Comparison of ENCODE assay signal across 18 cellular contexts in genomic region chr4:40581254-40582140, GRCh38. TPM values are rescaled to one million over a fixed set of nuclear protein-coding genes. Genes with fewer than 3 reads are reported as not detected.
DNase-seq lines count a peak whose midpoint lies in the region; ATAC-seq and TF ChIP-seq lines count a peak whose summit lies in the region.
"Had no signal": no experiment of that assay in that cellular context is flagged by ENCODE, and none has a peak within 500 bp of the region (broad histone marks: within the 10 kb centered on the region; RNA-seq: fewer than 3 reads in every experiment).

No MANE protein-coding gene starts in this region.

- no peak overlapping the region for H3K4me3 Mint-ChIP-seq in activated CD4-positive, alpha-beta memory T cell treated with anti-CD3 and anti-CD28 coated beads for 36 hours
- H3K4me3 Mint-ChIP-seq in activated CD4-positive, alpha-beta memory T cell treated with anti-CD3 and anti-CD28 coated beads, Interleukin-2, amount 10 ng/mL, durations not matched to agents 7 days and 5 days = no peak overlapping the region
- H3K4me3 Mint-ChIP-seq in brain = no peak overlapping the region

- no peak overlapping the region for H3K4me3 ChIP-seq in prostate gland
- no peak overlapping the region for H3K4me3 ChIP-seq in right lobe of liver
- H3K4me3 ChIP-seq: heart right ventricle, thoracic aorta had no signal

- H3K9me3 ChIP-seq in KOPT-K1 (ENCODE audit: insufficient read depth, low read length, poor library complexity, severe bottlenecking) (no peaks in the 10 kb centered on the region), prostate gland (no peaks in the 10 kb centered on the region), right lobe of liver (no peaks in the 10 kb centered on the region)
- H3K9me3 ChIP-seq: heart right ventricle, thoracic aorta had no signal

- ATAC-seq in HG02938 (IDR thresholded peaks at IDR 0.05; ENCODE audit: unreplicated experiment) (no peak), HG03196 (IDR thresholded peaks at IDR 0.05; ENCODE audit: unreplicated experiment) (no peak), right lobe of liver (no peak)
- ATAC-seq: heart right ventricle, Right ventricle myocardium inferior had no signal

- CTCF ChIA-PET in activated CD4-positive, alpha-beta memory T cell treated with anti-CD3 and anti-CD28 coated beads for 36 hours (lab: Charles Lee) = interaction anchor here (0.6 kb wide), 2 partner anchors 259 to 262 kb away, joined by 3 read pairs; no protein-coding TSS in a partner anchor
- CTCF ChIA-PET in activated CD4-positive, alpha-beta memory T cell treated with anti-CD3 and anti-CD28 coated beads, Interleukin-2, amount 10 ng/mL, durations not matched to agents 7 days and 5 days (lab: Charles Lee) = interaction anchor here (1.0 kb wide), 1 partner anchor 390 kb away, joined by 3 read pairs; no protein-coding TSS in a partner anchor

- H3K27me3 ChIP-seq in prostate gland (replicated peaks; ENCODE audit: insufficient read depth) = no peaks in the 10 kb centered on the region
- no peaks in the 10 kb centered on the region for H3K27me3 ChIP-seq in right lobe of liver

- 92% methylated on average over 15 of the region's 15 CpGs for whole genome bisulfite sequencing in prostate gland
- 92% methylated on average over 8 of the region's 15 CpGs for WGBS in right lobe of liver (ENCODE audit: insufficient coverage, low coverage, low lambda C conversion rate, missing lambda C conversion rate)

- intact Hi-C loops in activated CD4-positive, alpha-beta memory T cell treated with anti-CD3 and anti-CD28 coated beads for 36 hours (cut with micrococcal nuclease) = no loop called here
- intact Hi-C loops in prostate gland (cut with DNase I) = no loop called here
- intact Hi-C loops in right lobe of liver (cut with DNase I) = no loop called here

- peaks cover 2% of the 10 kb centered on the region for H3K27me3 Mint-ChIP-seq in activated CD4-positive, alpha-beta memory T cell treated with anti-CD3 and anti-CD28 coated beads for 36 hours
- peaks cover 12% of the 10 kb centered on the region for H3K27me3 Mint-ChIP-seq in activated CD4-positive, alpha-beta memory T cell treated with anti-CD3 and anti-CD28 coated beads, Interleukin-2, amount 10 ng/mL, durations not matched to agents 7 days and 5 days
- H3K27me3 Mint-ChIP-seq in brain = no peaks in the 10 kb centered on the region
- H3K27me3 Mint-ChIP-seq: naive B cell had no signal

- H3K4me1 ChIP-seq in prostate gland (replicated peaks) (peaks cover 17% of the 10 kb centered on the region), right lobe of liver (peaks cover 0 to 25% (median 9%) of the 10 kb centered on the region in 4 donors)

- TF ChIP-seq POLR2A in prostate gland (IDR thresholded peaks at IDR 0.05) = no peak
- TF ChIP-seq POLR2A in right lobe of liver (IDR thresholded peaks at IDR 0.05) = no peak

- H3K36me3 ChIP-seq in KOPT-K1 (ENCODE audit: insufficient read depth, low read length) (no peaks in the 10 kb centered on the region), prostate gland (no peaks in the 10 kb centered on the region), right lobe of liver (no peaks in the 10 kb centered on the region)
- H3K36me3 ChIP-seq: heart right ventricle, thoracic aorta had no signal

- peak overlapping the region; percentile 3 for H3K27ac ChIP-seq in KOPT-K1 (ENCODE audit: low read depth, low read length, poor library complexity, severe bottlenecking)
- H3K27ac ChIP-seq in prostate gland = peak overlapping the region; percentile 18 to 85
- no peak overlapping the region for H3K27ac ChIP-seq in right lobe of liver
- H3K27ac ChIP-seq: thoracic aorta had no signal

- no peak overlapping the region for H3K27ac Mint-ChIP-seq in activated CD4-positive, alpha-beta memory T cell treated with anti-CD3 and anti-CD28 coated beads for 36 hours
- no peak overlapping the region for H3K27ac Mint-ChIP-seq in activated CD4-positive, alpha-beta memory T cell treated with anti-CD3 and anti-CD28 coated beads, Interleukin-2, amount 10 ng/mL, durations not matched to agents 7 days and 5 days
- peak overlapping the region in 3 of 5 experiments; percentile 19 to 62 (median 59) for H3K27ac Mint-ChIP-seq in brain

- POLR2A ChIA-PET in activated CD4-positive, alpha-beta memory T cell treated with anti-CD3 and anti-CD28 coated beads for 36 hours (lab: Charles Lee) = interaction anchor here (0.7 kb wide), 1 partner anchor 1313 kb away, joined by 3 read pairs; no protein-coding TSS in a partner anchor
- POLR2A ChIA-PET in activated CD4-positive, alpha-beta memory T cell treated with anti-CD3 and anti-CD28 coated beads, Interleukin-2, amount 10 ng/mL, durations not matched to agents 7 days and 5 days (lab: Charles Lee) = no interaction called here

- peak; percentile 12 for DNase-seq in activated CD4-positive, alpha-beta memory T cell treated with anti-CD3 and anti-CD28 coated beads for 36 hours
- no peak for DNase-seq in activated CD4-positive, alpha-beta memory T cell treated with anti-CD3 and anti-CD28 coated beads, Interleukin-2, amount 10 ng/mL, durations not matched to agents 7 days and 5 days
- DNase-seq in prostate gland (ENCODE audit: low spot score) = no peak
- DNase-seq in right lobe of liver = no peak
- DNase-seq: activated gamma-delta T cell, anterior cingulate cortex, DMS53, heart right ventricle, MV-4-11, naive B cell, NCI-H2029 had no signal

- H3K36me3 Mint-ChIP-seq in activated CD4-positive, alpha-beta memory T cell treated with anti-CD3 and anti-CD28 coated beads for 36 hours = no peaks in the 10 kb centered on the region
- no peaks in the 10 kb centered on the region for H3K36me3 Mint-ChIP-seq in activated CD4-positive, alpha-beta memory T cell treated with anti-CD3 and anti-CD28 coated beads, Interleukin-2, amount 10 ng/mL, durations not matched to agents 7 days and 5 days (ENCODE audit: low read depth)
- H3K36me3 Mint-ChIP-seq in brain = no peaks in the 10 kb centered on the region
- H3K36me3 Mint-ChIP-seq: naive B cell had no signal

- no peak for TF ChIP-seq CTCF in brain (conservative IDR thresholded peaks at IDR 0.05)
- no peak for TF ChIP-seq CTCF in prostate gland (IDR thresholded peaks at IDR 0.05)
- no peak for TF ChIP-seq CTCF in right lobe of liver (IDR thresholded peaks at IDR 0.05)

- no peaks in the 10 kb centered on the region for H3K9me3 Mint-ChIP-seq in activated CD4-positive, alpha-beta memory T cell treated with anti-CD3 and anti-CD28 coated beads for 36 hours
- H3K9me3 Mint-ChIP-seq in activated CD4-positive, alpha-beta memory T cell treated with anti-CD3 and anti-CD28 coated beads, Interleukin-2, amount 10 ng/mL, durations not matched to agents 7 days and 5 days = no peaks in the 10 kb centered on the region
- no peaks in the 10 kb centered on the region for H3K9me3 Mint-ChIP-seq in brain

- peaks cover 16% of the 10 kb centered on the region for H3K4me1 Mint-ChIP-seq in activated CD4-positive, alpha-beta memory T cell treated with anti-CD3 and anti-CD28 coated beads for 36 hours (ENCODE audit: low read depth)
- peaks cover 20% of the 10 kb centered on the region for H3K4me1 Mint-ChIP-seq in activated CD4-positive, alpha-beta memory T cell treated with anti-CD3 and anti-CD28 coated beads, Interleukin-2, amount 10 ng/mL, durations not matched to agents 7 days and 5 days
- H3K4me1 Mint-ChIP-seq in brain = peaks cover 17% of the 10 kb centered on the region

RNA-seq across cellular contexts. Expression of gene RBM47, which starts 48.2 kb away (rescaled TPM):
- 1 to 10 TPM; 1.7 to 2.6 TPM for total RNA-seq in activated CD4-positive, alpha-beta memory T cell treated with anti-CD3 and anti-CD28 coated beads for 36 hours
- total RNA-seq in activated CD4-positive, alpha-beta memory T cell treated with anti-CD3 and anti-CD28 coated beads, Interleukin-2, amount 10 ng/mL, durations not matched to agents 7 days and 5 days = 1 to 10 TPM; 2.1 to 2.2 TPM
- 0.97 TPM for polyA plus RNA-seq in brain (ENCODE audit: insufficient read depth, low read depth, low replicate concordance)
- total RNA-seq in prostate gland (100 to 1,000 TPM; 241 to 302 TPM), right lobe of liver (10 to 100 TPM; 29.5 to 85.0 (median 51.1) TPM)
- total RNA-seq: lung microvascular endothelial cell had no signal

Comparison
In these comparisons a context has a peak if more than half of its experiments do, and no peak if none do; other contexts are left out.
1. H3K27ac Mint-ChIP-seq: peak in brain (3 of 5); none in activated CD4-positive, alpha-beta memory T cell treated with anti-CD3 and anti-CD28 coated beads for 36 hours (single experiment) and activated CD4-positive, alpha-beta memory T cell treated with anti-CD3 and anti-CD28 coated beads, Interleukin-2, amount 10 ng/mL, durations not matched to agents 7 days and 5 days (single experiment).
2. H3K27ac ChIP-seq: peak in KOPT-K1 (single experiment) and prostate gland (2 of 2); none in right lobe of liver (0 of 3).
3. RNA of gene RBM47, which starts 48.2 kb away (total RNA-seq): 241 to 302 TPM in prostate gland and 29.5 to 85.0 TPM in right lobe of liver; 1.7 to 2.6 TPM in activated CD4-positive, alpha-beta memory T cell treated with anti-CD3 and anti-CD28 coated beads for 36 hours and 2.1 to 2.2 TPM in activated CD4-positive, alpha-beta memory T cell treated with anti-CD3 and anti-CD28 coated beads, Interleukin-2, amount 10 ng/mL, durations not matched to agents 7 days and 5 days; every median in the first group is over 4 times any median in the second.